Comparison of ENCODE assay signal across 10 cellular contexts in the genomic region with DNA sequence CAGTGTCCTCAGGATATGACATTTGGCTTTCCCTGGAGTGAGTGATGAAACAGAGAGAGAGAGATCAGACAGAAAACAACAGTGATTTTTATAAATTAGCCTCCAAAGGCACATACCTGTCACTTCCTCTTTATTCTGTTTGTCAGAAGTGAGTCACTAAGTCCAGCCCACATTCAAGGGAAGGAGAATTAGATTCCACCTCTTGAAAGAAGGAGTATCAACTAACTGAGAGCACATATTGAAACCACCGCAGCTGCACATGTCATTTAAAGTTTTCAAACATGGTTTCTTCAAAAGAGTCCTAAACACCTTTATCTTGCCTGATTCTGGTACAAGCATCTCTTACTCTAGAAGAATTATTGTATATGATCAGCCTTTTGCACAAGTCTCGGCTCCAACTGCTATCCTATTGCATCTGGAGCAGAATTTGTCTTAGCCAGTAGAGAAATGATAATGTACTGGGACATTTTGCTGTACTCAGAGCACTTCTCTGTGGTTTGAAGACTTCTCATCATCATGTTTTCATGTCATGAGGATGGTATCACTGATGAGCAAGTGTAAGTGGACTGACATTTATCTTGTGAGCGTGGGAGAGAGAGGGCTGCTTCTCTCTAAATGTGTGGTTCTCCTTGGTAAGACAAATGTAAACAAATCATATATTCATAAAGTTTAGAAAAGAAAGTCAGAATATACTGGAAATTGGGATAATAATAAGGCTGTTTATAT.
DNase-seq lines count a peak whose midpoint lies in the region; ATAC-seq lines count a peak whose summit lies in the region.
"Had no signal": no experiment of that assay in that cellular context is flagged by ENCODE, and none has a peak within 500 bp of the region (broad histone marks: within the 10 kb centered on the region; RNA-seq: fewer than 3 reads in every experiment).

No MANE protein-coding gene starts in this region.

- H3K9me3 ChIP-seq in MG63, result no peaks in the 10 kb centered on the region
- H3K9me3 ChIP-seq: transverse colon had no signal

- peak overlapping the region; percentile 74 for H3K4me3 Mint-ChIP-seq in activated naive CD4-positive, alpha-beta T cell treated with anti-CD3 and anti-CD28 coated beads, Interleukin-2, amount 50 U/mL, for 24 hours
- peak overlapping the region; percentile 21 to 57 for H3K4me3 Mint-ChIP-seq in stimulated activated naive B cell treated with anti-CD40 and anti-IgM and Interleukin-4, amounts not matched to agents 10 μg/mL and 1 μg/mL and 100 μg/mL, for 72 hours

- peak overlapping the region; percentile 98 for H3K27ac Mint-ChIP-seq in activated naive CD4-positive, alpha-beta T cell treated with anti-CD3 and anti-CD28 coated beads, Interleukin-2, amount 50 U/mL, for 24 hours
- H3K27ac Mint-ChIP-seq in stimulated activated naive B cell treated with anti-CD40 and anti-IgM and Interleukin-4, amounts not matched to agents 10 μg/mL and 1 μg/mL and 100 μg/mL, for 72 hours, result peak overlapping the region; percentile 91

- ATAC-seq in HG02852 (IDR thresholded peaks at IDR 0.05; ENCODE audit: unreplicated experiment), result peak; percentile 47
- peak; percentile 73 to 76 for ATAC-seq in stimulated activated naive B cell treated with anti-CD40 and anti-IgM and Interleukin-4, amounts not matched to agents 10 μg/mL and 1 μg/mL and 100 μg/mL, for 72 hours (replicated peaks)

- peaks cover 60% of the 10 kb centered on the region for H3K4me1 Mint-ChIP-seq in activated naive CD4-positive, alpha-beta T cell treated with anti-CD3 and anti-CD28 coated beads, Interleukin-2, amount 50 U/mL, for 24 hours
- peaks cover 32 to 53% of the 10 kb centered on the region in 2 donors for H3K4me1 Mint-ChIP-seq in stimulated activated naive B cell treated with anti-CD40 and anti-IgM and Interleukin-4, amounts not matched to agents 10 μg/mL and 1 μg/mL and 100 μg/mL, for 72 hours

- H3K27me3 ChIP-seq in MG63, result no peaks in the 10 kb centered on the region
- H3K27me3 ChIP-seq: transverse colon had no signal

- no peak for DNase-seq in activated naive CD4-positive, alpha-beta T cell (lab: John Stamatoyannopoulos, UW)
- DNase-seq in RPMI7951 (ENCODE audit: low read depth), result peak; percentile 32
- DNase-seq in stimulated activated naive B cell treated with anti-CD40 and anti-IgM and Interleukin-4, amounts not matched to agents 10 μg/mL and 1 μg/mL and 100 μg/mL, for 72 hours, result no peak
- DNase-seq in anterior cingulate cortex (lab: John Stamatoyannopoulos, UW), result no peak
- DNase-seq in kidney glomerular epithelial cell (lab: John Stamatoyannopoulos, UW), result no peak
- DNase-seq in MG63, result no peak
- DNase-seq: NCI-H146, transverse colon had no signal

- no peaks in the 10 kb centered on the region for H3K27me3 Mint-ChIP-seq in activated naive CD4-positive, alpha-beta T cell treated with anti-CD3 and anti-CD28 coated beads, Interleukin-2, amount 50 U/mL, for 24 hours
- no peaks in the 10 kb centered on the region for H3K27me3 Mint-ChIP-seq in stimulated activated naive B cell treated with anti-CD40 and anti-IgM and Interleukin-4, amounts not matched to agents 10 μg/mL and 1 μg/mL and 100 μg/mL, for 72 hours

- no peaks in the 10 kb centered on the region for H3K36me3 Mint-ChIP-seq in activated naive CD4-positive, alpha-beta T cell treated with anti-CD3 and anti-CD28 coated beads, Interleukin-2, amount 50 U/mL, for 24 hours
- H3K36me3 Mint-ChIP-seq in stimulated activated naive B cell treated with anti-CD40 and anti-IgM and Interleukin-4, amounts not matched to agents 10 μg/mL and 1 μg/mL and 100 μg/mL, for 72 hours, result no peaks in the 10 kb centered on the region

- H3K4me3 ChIP-seq in MG63, result no peak overlapping the region
- H3K4me3 ChIP-seq: transverse colon had no signal

- peaks cover 8% of the 10 kb centered on the region for H3K9me3 Mint-ChIP-seq in activated naive CD4-positive, alpha-beta T cell treated with anti-CD3 and anti-CD28 coated beads, Interleukin-2, amount 50 U/mL, for 24 hours
- peaks cover 0 to 3% of the 10 kb centered on the region in 2 donors for H3K9me3 Mint-ChIP-seq in stimulated activated naive B cell treated with anti-CD40 and anti-IgM and Interleukin-4, amounts not matched to agents 10 μg/mL and 1 μg/mL and 100 μg/mL, for 72 hours

- H3K36me3 ChIP-seq in MG63, result no peaks in the 10 kb centered on the region
- H3K36me3 ChIP-seq: transverse colon had no signal
